Comparison of ENCODE assay signal across 10 cellular contexts in the genomic region with DNA sequence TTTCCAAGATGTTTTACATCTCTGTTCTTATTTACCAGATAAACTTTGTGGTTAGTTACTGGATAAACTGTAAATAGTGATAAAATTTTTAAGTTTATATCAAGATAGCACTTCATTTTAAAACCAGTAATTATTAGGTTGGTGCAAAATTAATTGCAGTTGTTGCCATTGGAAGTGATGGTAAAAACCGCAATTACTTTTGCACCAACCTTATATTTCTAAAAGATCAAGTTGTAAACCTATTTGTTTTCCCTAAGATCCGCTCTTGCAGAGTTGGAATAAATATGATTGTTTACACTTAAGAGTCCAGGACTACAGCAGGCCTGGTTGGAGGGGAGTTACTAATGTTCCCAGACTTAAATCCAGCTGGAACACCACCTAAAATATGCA. TPM values are rescaled to one million over a fixed set of nuclear protein-coding genes. Genes with fewer than 3 reads are reported as not detected.
DNase-seq lines count a peak whose midpoint lies in the region; ATAC-seq and TF ChIP-seq lines count a peak whose summit lies in the region.
"Had no signal": no experiment of that assay in that cellular context is flagged by ENCODE, and none has a peak within 500 bp of the region (broad histone marks: within the 10 kb centered on the region; RNA-seq: fewer than 3 reads in every experiment).

No MANE protein-coding gene starts in this region.

- TF ChIP-seq CTCF in epithelial cell of esophagus (IDR thresholded peaks at IDR 0.05; ENCODE audit: insufficient read depth, low read depth, low read length, missing control alignments) (no peak), neural cell (IDR thresholded peaks at IDR 0.05; ENCODE audit: poor library complexity, severe bottlenecking) (no peak)

- no peaks in the 10 kb centered on the region for H3K9me2 ChIP-seq in neural cell (ENCODE audit: insufficient read depth, low read length)

- H3K79me2 ChIP-seq in ACC112 (ENCODE audit: control insufficient read depth, insufficient read depth, low read length, unreplicated experiment) (peaks cover 17% of the 10 kb centered on the region), neural cell (replicated peaks; ENCODE audit: insufficient read depth, low read length) (no peaks in the 10 kb centered on the region)

- ATAC-seq in HG02973 (IDR thresholded peaks at IDR 0.05; ENCODE audit: unreplicated experiment) = no peak
- ATAC-seq in HG03159 (IDR thresholded peaks at IDR 0.05; ENCODE audit: unreplicated experiment) = no peak

- H3K4me2 ChIP-seq in neural cell (ENCODE audit: low read length) = peak overlapping the region; percentile 69

- no peaks in the 10 kb centered on the region for H3K9me3 ChIP-seq in NT2/D1 (ENCODE audit: insufficient read depth, low read length)
- no peaks in the 10 kb centered on the region for H3K9me3 ChIP-seq in neural cell (ENCODE audit: low read length)

- no peak for TF ChIP-seq EP300 in neural cell (conservative IDR thresholded peaks at IDR 0.05; ENCODE audit: poor library complexity, severe bottlenecking)

- no peaks in the 10 kb centered on the region for H3K27me3 ChIP-seq in ACC112 (ENCODE audit: insufficient read depth, low read length)
- peaks cover 3% of the 10 kb centered on the region for H3K27me3 ChIP-seq in NT2/D1 (ENCODE audit: insufficient read depth, insufficient read length)
- peaks cover 14% of the 10 kb centered on the region for H3K27me3 ChIP-seq in neural cell (ENCODE audit: insufficient read depth, low read depth, low read length)

- no peak for DNase-seq in NT2/D1 (ENCODE audit: low read depth, low spot score)
- no peak for DNase-seq in epithelial cell of esophagus (ENCODE audit: low read depth)
- no peak for DNase-seq in activated gamma-delta T cell treated with Interleukin-2 at 50 U/mL for 16 hours
- DNase-seq in D341Med (ENCODE audit: low spot score) = no peak
- DNase-seq: GOT3, NCI-H1105 treated with DMSO at 0.1 percent for 48 hours had no signal

- H3K9ac ChIP-seq in NT2/D1 (ENCODE audit: insufficient read length, low read depth) = peak overlapping the region; percentile 79
- H3K9ac ChIP-seq in neural cell (ENCODE audit: low read length) = peak overlapping the region; percentile 24

- no peaks in the 10 kb centered on the region for H3F3A ChIP-seq in neural cell (ENCODE audit: insufficient read depth, low read length, poor library complexity, severe bottlenecking)

- no peak for TF ChIP-seq RAD21 in neural cell (conservative IDR thresholded peaks at IDR 0.05)

- H3K27ac ChIP-seq in ACC112 (ENCODE audit: low read depth, low read length) (peak overlapping the region; percentile 20; the same call in 1 of the 2 replicates), neural cell (ENCODE audit: low read length) (no peak overlapping the region)

- H3K4me3 ChIP-seq in ACC112 (ENCODE audit: low read depth, low read length) = peak overlapping the region; percentile 81
- peak overlapping the region; percentile 61 for H3K4me3 ChIP-seq in NT2/D1 (ENCODE audit: insufficient read length, low read depth)
- H3K4me3 ChIP-seq in epithelial cell of esophagus (ENCODE audit: low read length) = peak overlapping the region; percentile 53
- peak overlapping the region; percentile 70 for H3K4me3 ChIP-seq in neural cell (ENCODE audit: low read length)

- H3K36me3 ChIP-seq in ACC112 (ENCODE audit: insufficient read depth, low read length) (no peaks in the 10 kb centered on the region), NT2/D1 (ENCODE audit: insufficient read depth, insufficient read length, low read length) (peaks cover 5% of the 10 kb centered on the region), neural cell (ENCODE audit: insufficient read depth, low read length) (no peaks in the 10 kb centered on the region)

- peaks cover 39% of the 10 kb centered on the region for H3K4me1 ChIP-seq in ACC112 (ENCODE audit: control insufficient read depth, insufficient read depth, low read length, unreplicated experiment)
- H3K4me1 ChIP-seq in NT2/D1 (ENCODE audit: insufficient read depth, insufficient read length) = no peaks in the 10 kb centered on the region

- no peaks in the 10 kb centered on the region for H4K20me1 ChIP-seq in neural cell (ENCODE audit: insufficient read depth)

- H2AFZ ChIP-seq in ACC112 (ENCODE audit: low read length, unreplicated experiment) = peak overlapping the region; percentile 88
- peak overlapping the region; percentile 14 for H2AFZ ChIP-seq in neural cell (ENCODE audit: low read depth, low read length)

TF ChIP-seq in neural cell, 6 proteins besides CTCF, POLR2A, EP300 and RAD21:
- TF ChIP-seq POLR2AphosphoS5 (IDR thresholded peaks at IDR 0.05) = no peak
- TF ChIP-seq SMC3 (conservative IDR thresholded peaks at IDR 0.05; ENCODE audit: poor library complexity) = no peak
- no peak for TF ChIP-seq EZH2 (IDR thresholded peaks at IDR 0.05; ENCODE audit: borderline replicate concordance, insufficient read depth, low read length, poor library complexity, severe bottlenecking)
- no peak for TF ChIP-seq REST (IDR thresholded peaks at IDR 0.05; ENCODE audit: borderline replicate concordance)
- TF ChIP-seq MXI1 (conservative IDR thresholded peaks at IDR 0.05; ENCODE audit: poor library complexity, severe bottlenecking) = no peak
- no peak for TF ChIP-seq TAF1 (IDR thresholded peaks at IDR 0.05; ENCODE audit: low read depth)
TF ChIP-seq in neural cell: peak in this region for 0.

RNA-seq across cellular contexts. Expression of gene AOX1, which starts 0.5 kb away (rescaled TPM):
- not detected in 2 replicates for polyA plus RNA-seq in neural cell
- polyA minus RNA-seq in neural cell = not detected in 2 replicates

RNA-seq across cellular contexts. Expression of gene SGO2, which starts 59.3 kb away (rescaled TPM):
- polyA plus RNA-seq in neural cell = 0.73 and 1.4 TPM in 2 replicates
- polyA minus RNA-seq in neural cell = 1.9 and 4.4 TPM in 2 replicates
